9 cellular contexts compared by ENCODE assay signal in the genomic region with DNA sequence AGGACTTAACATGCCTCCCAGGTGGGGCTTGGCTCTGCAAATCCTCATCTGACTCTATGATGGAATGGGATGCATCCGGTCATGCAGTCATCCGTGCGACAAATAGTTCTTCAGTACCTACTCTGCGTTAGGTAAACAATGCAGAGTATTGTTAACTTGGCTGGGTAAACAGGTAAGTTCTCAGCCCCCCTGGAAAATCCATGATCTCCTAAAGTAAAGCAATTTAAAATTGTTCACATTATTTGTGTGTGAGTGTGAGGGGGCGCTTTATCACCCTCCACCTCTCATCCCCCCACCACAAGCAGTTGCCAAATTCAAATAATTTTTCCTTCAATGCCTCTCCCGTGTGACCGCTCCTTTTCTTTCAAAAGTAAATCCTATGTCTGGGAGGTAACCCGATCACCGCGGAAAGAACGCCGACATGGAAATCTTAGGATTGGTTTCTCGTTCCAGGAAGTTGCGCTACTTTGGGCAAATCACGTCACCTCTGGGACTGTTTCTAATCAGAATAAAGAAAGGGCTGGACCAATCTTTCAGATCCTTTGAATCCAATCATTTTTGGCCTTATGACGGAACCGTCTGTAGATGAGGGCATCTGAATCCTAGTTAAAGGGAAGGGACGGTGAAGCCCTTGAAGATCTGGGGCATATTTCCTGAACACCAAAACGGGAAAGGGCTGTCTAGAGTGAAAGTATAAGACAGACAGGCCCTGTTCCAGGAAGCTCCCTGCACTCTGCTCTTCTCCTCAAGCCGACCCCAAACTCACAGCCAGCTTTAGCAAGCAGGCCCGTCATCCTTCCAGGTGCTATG. TPM values are rescaled to one million over a fixed set of nuclear protein-coding genes. Genes with fewer than 3 reads are reported as not detected.
DNase-seq lines count a peak whose midpoint lies in the region; ATAC-seq and TF ChIP-seq lines count a peak whose summit lies in the region.
"Had no signal": no experiment of that assay in that cellular context is flagged by ENCODE, and none has a peak within 500 bp of the region (broad histone marks: within the 10 kb centered on the region; RNA-seq: fewer than 3 reads in every experiment).

No MANE protein-coding gene starts in this region.

- DNase-seq in AG10803 (ENCODE audit: low read depth) (peak; percentile 54), NCI-H69 (lab: John Stamatoyannopoulos, UW) (peak; percentile 87), fibroblast of mammary gland (ENCODE audit: low read depth) (peak; percentile 81), neural progenitor cell (ENCODE audit: low spot score) (peak; percentile 78), NCI-H2171 (lab: John Stamatoyannopoulos, UW) (no peak)
- DNase-seq in T-helper 2 cell treated with Interferon-gamma antibody and Interleukin-4, amounts not matched to agents 5 μg/mL and 100 μg/mL, for 36 hours (ENCODE audit: low spot score) = no peak
- DNase-seq: hippocampal formation had no signal

- peaks cover 44% of the 10 kb centered on the region for H3K79me2 ChIP-seq in neural progenitor cell (ENCODE audit: low read depth)

- H3F3A ChIP-seq in neural progenitor cell (ENCODE audit: low read depth) = peaks cover 66% of the 10 kb centered on the region

- TF ChIP-seq CTCF in AG10803 (conservative IDR thresholded peaks at IDR 0.05; ENCODE audit: low read length) (no peak), fibroblast of mammary gland (conservative IDR thresholded peaks at IDR 0.05; ENCODE audit: control insufficient read depth, insufficient read depth, low read depth, low read length) (no peak), neural progenitor cell (IDR thresholded peaks at IDR 0.05) (no peak)

- H3K4me3 Mint-ChIP-seq in neural progenitor cell = peak overlapping the region; percentile 68
- H3K4me3 Mint-ChIP-seq in T-helper 2 cell treated with Interferon-gamma antibody and Interleukin-4, amounts not matched to agents 5 μg/mL and 100 μg/mL, for 36 hours = no peak overlapping the region

- no peaks in the 10 kb centered on the region for H3K9me3 Mint-ChIP-seq in neural progenitor cell
- H3K9me3 Mint-ChIP-seq in T-helper 2 cell treated with Interferon-gamma antibody and Interleukin-4, amounts not matched to agents 5 μg/mL and 100 μg/mL, for 36 hours = no peaks in the 10 kb centered on the region

- H2AFZ ChIP-seq in neural progenitor cell (replicated peaks) = peak overlapping the region; percentile 0

- peaks cover 40% of the 10 kb centered on the region for H3K4me1 ChIP-seq in neural progenitor cell

- H3K27ac ChIP-seq in neural progenitor cell = peak overlapping the region; percentile 98

- peak overlapping the region; percentile 81 for H3K4me2 ChIP-seq in neural progenitor cell

- H3K4me3 ChIP-seq in AG10803 (ENCODE audit: low read length) = peak overlapping the region; percentile 41
- H3K4me3 ChIP-seq in fibroblast of mammary gland (ENCODE audit: control insufficient read depth, low read depth, low read length) = peak overlapping the region; percentile 52
- H3K4me3 ChIP-seq in neural progenitor cell = peak overlapping the region; percentile 38

- H3K9ac ChIP-seq in neural progenitor cell = peak overlapping the region; percentile 31

- no peaks in the 10 kb centered on the region for H4K20me1 ChIP-seq in neural progenitor cell (ENCODE audit: low read depth)

- no peaks in the 10 kb centered on the region for H3K27me3 ChIP-seq in neural progenitor cell

- H3K27me3 Mint-ChIP-seq in neural progenitor cell (ENCODE audit: insufficient read depth, low read depth) = peaks cover 7% of the 10 kb centered on the region
- peaks cover 2% of the 10 kb centered on the region for H3K27me3 Mint-ChIP-seq in T-helper 2 cell treated with Interferon-gamma antibody and Interleukin-4, amounts not matched to agents 5 μg/mL and 100 μg/mL, for 36 hours (ENCODE audit: low read depth)

- H3K9me3 ChIP-seq in neural progenitor cell (ENCODE audit: low read depth) = no peaks in the 10 kb centered on the region

- no peaks in the 10 kb centered on the region for H3K36me3 ChIP-seq in neural progenitor cell

- peak overlapping the region; percentile 97 for H3K27ac Mint-ChIP-seq in neural progenitor cell
- H3K27ac Mint-ChIP-seq in T-helper 2 cell treated with Interferon-gamma antibody and Interleukin-4, amounts not matched to agents 5 μg/mL and 100 μg/mL, for 36 hours = no peak overlapping the region

- ATAC-seq in GM19035 (IDR thresholded peaks at IDR 0.05; ENCODE audit: unreplicated experiment) (no peak), GM21526 (IDR thresholded peaks at IDR 0.05; ENCODE audit: low FRiP score, unreplicated experiment) (no peak)

- H3K4me1 Mint-ChIP-seq in neural progenitor cell = peaks cover 42% of the 10 kb centered on the region
- no peaks in the 10 kb centered on the region for H3K4me1 Mint-ChIP-seq in T-helper 2 cell treated with Interferon-gamma antibody and Interleukin-4, amounts not matched to agents 5 μg/mL and 100 μg/mL, for 36 hours (ENCODE audit: low read depth)

- no peaks in the 10 kb centered on the region for H3K36me3 Mint-ChIP-seq in neural progenitor cell
- H3K36me3 Mint-ChIP-seq in T-helper 2 cell treated with Interferon-gamma antibody and Interleukin-4, amounts not matched to agents 5 μg/mL and 100 μg/mL, for 36 hours (ENCODE audit: low read depth) = no peaks in the 10 kb centered on the region

RNA-seq across cellular contexts. Expression of gene SINHCAF, which starts 44.0 kb away (rescaled TPM):
- total RNA-seq in neural progenitor cell (ENCODE audit: low replicate concordance) = 432 and 1,260 TPM in 2 replicates

Comparison
In these comparisons a context has a peak if more than half of its experiments do, and no peak if none do; other contexts are left out.
1. DNase-seq: peak in AG10803 (single experiment), NCI-H69 (single experiment), fibroblast of mammary gland (single experiment) and neural progenitor cell (single experiment); none in NCI-H2171 (single experiment) and T-helper 2 cell treated with Interferon-gamma antibody and Interleukin-4, amounts not matched to agents 5 μg/mL and 100 μg/mL, for 36 hours (single experiment).
2. Peak in every context shown above with its lines, with median percentiles within 50 percentile points of each other: H3K4me3 ChIP-seq.